ENCODE assay signal across 34 cellular contexts in genomic region chr4:157751631-157752030, GRCh38.
"Had no signal": no experiment of that assay in that cellular context is flagged by ENCODE, and none has a peak within 500 bp of the region (broad histone marks: within the 10 kb centered on the region; RNA-seq: fewer than 3 reads in every experiment).

No MANE protein-coding gene starts in this region.

- H2AFZ ChIP-seq: PC-9 had no signal

- H3K27ac ChIP-seq: PC-9, RWPE1, SJCRH30, SK-N-MC had no signal

- H3K4me1 ChIP-seq: SJCRH30 had no signal

- ATAC-seq: K562, Panc1, Right ventricle myocardium inferior had no signal

- H3K36me3 ChIP-seq: MG63, SJCRH30 had no signal

- H3K4me2 ChIP-seq: PC-9 had no signal

- H3K27me3 ChIP-seq: MG63, SJCRH30 had no signal

- DNase-seq: Kasumi-1, KG1, MG63, NCI-H1048, NCI-H1092 treated with DMSO at 0.1 percent for 48 hours, NCI-H1105 treated with DMSO at 0.1 percent for 48 hours, NCI-H1417, NCI-H1436, NCI-H146, NCI-H1694, NCI-H187, NCI-H1930, NCI-H2029 treated with DMSO at 0.1 percent for 48 hours, NCI-H2081 treated with DMSO at 0.1 percent for 48 hours, NCI-H2107, NCI-H2171, NCI-H226, NCI-H446 treated with DMSO at 0.1 percent for 48 hours, NCI-H510A, NCI-H524, NCI-H526, NCI-H69, NCI-H748 treated with DMSO at 0.1 percent for 48 hours, NCI-H82, PC-9, SHP77, SIG-M5, SJCRH30 had no signal

- H3K4me3 ChIP-seq: K562, MG63, PC-9, SJCRH30, SK-N-MC had no signal

- H3K9me3 ChIP-seq: MG63, SJCRH30 had no signal

- FAIRE-seq: K562, RCC 7860 had no signal
